ENCODE assay signal across 8 cellular contexts in the genomic region with DNA sequence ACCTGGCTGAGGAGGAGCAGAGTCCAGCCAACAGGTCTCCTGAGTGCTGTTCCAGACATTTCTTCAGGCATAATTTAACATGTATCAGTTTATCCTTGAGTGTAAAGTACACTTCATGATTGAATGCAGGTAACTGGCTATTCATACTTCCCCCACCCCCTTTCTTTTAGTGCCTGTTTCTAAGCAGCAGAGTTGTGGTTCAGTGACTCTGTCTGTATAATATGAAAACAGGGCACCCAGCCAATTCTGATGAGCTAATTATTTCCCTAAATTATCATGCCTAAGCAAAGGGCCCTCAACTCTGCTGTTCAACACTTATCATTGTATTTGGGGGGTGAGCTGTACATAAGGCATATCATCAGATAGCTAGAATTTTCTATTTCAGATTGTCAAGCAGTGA. TPM values are rescaled to one million over a fixed set of nuclear protein-coding genes. Genes with fewer than 3 reads are reported as not detected.
A peak's percentile ranks its signal among the peaks of the same experiment; 100 is the strongest.
DNase-seq lines count a peak whose midpoint lies in the region; ATAC-seq and TF ChIP-seq lines count a peak whose summit lies in the region.

No MANE protein-coding gene starts in this region.

- ATAC-seq in stimulated activated naive CD8-positive, alpha-beta T cell treated with anti-CD3 and anti-CD28 coated beads, Interleukin-15, Interleukin-2, amounts not matched to agents 100 U/mL and 50 U/mL, for 24 hours: peak; percentile 44
- ATAC-seq in HG02759 (IDR thresholded peaks at IDR 0.05; ENCODE audit: unreplicated experiment) (no peak), GM21367 (IDR thresholded peaks at IDR 0.05; ENCODE audit: unreplicated experiment) (no peak)

- intact Hi-C loops in dorsolateral prefrontal cortex (cut with DNase I): no loop called here

- H3K27ac ChIP-seq in dorsolateral prefrontal cortex: no peak overlapping the region

- TF ChIP-seq CTCF in cardiac fibroblast (IDR thresholded peaks at IDR 0.05; ENCODE audit: low read depth, low read length): no peak
- TF ChIP-seq CTCF in dorsolateral prefrontal cortex (IDR thresholded peaks at IDR 0.05 in 54 of 56, conservative IDR thresholded peaks at IDR 0.05 in 2 of 56; ENCODE audit: low read depth in 1 of 56, partially characterized antibody in 56 of 56): no peak

- H3K4me3 ChIP-seq in cardiac fibroblast (replicated peaks in 1 of 2; ENCODE audit: low read depth in 2 of 2, low read length in 2 of 2) (no peak overlapping the region), dorsolateral prefrontal cortex (no peak overlapping the region)

- DNase-seq in CD1c-positive myeloid dendritic cell (ENCODE audit: extremely low spot score) (peak; percentile 69), H4 (ENCODE audit: low spot score) (peak; percentile 58), NCI-H2196 (lab: John Stamatoyannopoulos, UW; ENCODE audit: unreplicated experiment) (peak; percentile 65), cardiac fibroblast (ENCODE audit: low read depth in 2 of 2) (peak; percentile 76 to 91), dorsolateral prefrontal cortex (no peak)
- no peak for DNase-seq in stimulated activated naive CD8-positive, alpha-beta T cell treated with anti-CD3 and anti-CD28 coated beads, Interleukin-15, Interleukin-2, amounts not matched to agents 100 U/mL and 50 U/mL, for 24 hours

- no peaks in the 10 kb centered on the region for H3K27me3 ChIP-seq in dorsolateral prefrontal cortex

RNA-seq across cellular contexts. Expression of gene ZSWIM6, which starts 51.9 kb away (rescaled TPM):
- 3.8 and 7.0 TPM in 2 replicates for total RNA-seq in H4 (2014; rRNA removed; shearing (Covaris generic))
- 10 to 100 TPM; 22.5 to 67.2 (median 31.6) TPM for total RNA-seq in dorsolateral prefrontal cortex

Comparison
In these comparisons a context has a peak if more than half of its experiments do, and no peak if none do; other contexts are left out.
1. DNase-seq: peak in CD1c-positive myeloid dendritic cell (single experiment), H4 (single experiment), NCI-H2196 (single experiment) and cardiac fibroblast (2 of 2); none in stimulated activated naive CD8-positive, alpha-beta T cell treated with anti-CD3 and anti-CD28 coated beads, Interleukin-15, Interleukin-2, amounts not matched to agents 100 U/mL and 50 U/mL, for 24 hours (single experiment) and dorsolateral prefrontal cortex (0 of 10).